In genomic region chr21:35381743-35382310, GRCh38 we compare ENCODE assay signal across 18 cellular contexts.
"Had no signal": no experiment of that assay in that cellular context is flagged by ENCODE, and none has a peak within 500 bp of the region (broad histone marks: within the 10 kb centered on the region; RNA-seq: fewer than 3 reads in every experiment).

No MANE protein-coding gene starts in this region.

- H3K27me3 ChIP-seq: hepatocyte, right lobe of liver, spleen, tibial nerve had no signal

- H3K4me3 ChIP-seq: hepatocyte, prostate gland, right lobe of liver, spleen, tibial nerve had no signal

- H3K4me3 Mint-ChIP-seq: activated B cell treated with CpG ODN at 0.5 μM for 24 hours; activated CD4-positive, alpha-beta T cell treated with anti-CD3 and anti-CD28 coated beads, Interleukin-2, amount 10 ng/mL, durations not matched to agents 7 days and 5 days; brain; dendritic cell treated with granulocyte-macrophage colony-stimulating factor and Interleukin-4, amounts not matched to agents 40 ng/mL and 50 ng/mL, for 4 days; effector memory CD8-positive, alpha-beta T cell; nephron progenitor cell; stimulated activated memory B cell treated with anti-CD40 and anti-IgM and Interleukin-4, amounts not matched to agents 10 μg/mL and 1 μg/mL and 100 μg/mL, for 72 hours had no signal

- H2AFZ ChIP-seq: hepatocyte had no signal

- DNase-seq: activated B cell treated with CpG ODN at 0.5 μM for 24 hours; activated CD4-positive, alpha-beta T cell treated with anti-CD3 and anti-CD28 coated beads, Interleukin-2, amount 10 ng/mL, durations not matched to agents 7 days and 5 days; activated effector memory CD4-positive, alpha-beta T cell treated with anti-CD3 and anti-CD28 coated beads, Interleukin-2, amount 50 U/mL, for 16 hours; activated T-cell treated with anti-CD3 and anti-CD28 coated beads, Interleukin-2, amount 50 U/mL, for 1 hour; amniotic stem cell; effector memory CD8-positive, alpha-beta T cell; erythroblast; nephron progenitor cell; right lobe of liver; spleen; stimulated activated CD4-positive, alpha-beta T cell treated with anti-CD3 and anti-CD28 coated beads, Interleukin-1b, Interleukin-23, amount 100 ng/mL, for 48 hours had no signal

- ATAC-seq: activated naive CD4-positive, alpha-beta T cell treated with anti-CD3 and anti-CD28 coated beads, Interleukin-2, amount 50 U/mL, for 72 hours; effector memory CD8-positive, alpha-beta T cell; right lobe of liver; stimulated activated memory B cell treated with anti-CD40 and anti-IgM and Interleukin-4, amounts not matched to agents 10 μg/mL and 1 μg/mL and 100 μg/mL, for 72 hours had no signal

- H3K79me2 ChIP-seq: hepatocyte had no signal

- H3K36me3 Mint-ChIP-seq: activated naive CD4-positive, alpha-beta T cell treated with anti-CD3 and anti-CD28 coated beads, Interleukin-2, amount 50 U/mL, for 72 hours; brain; stimulated activated memory B cell treated with anti-CD40 and anti-IgM and Interleukin-4, amounts not matched to agents 10 μg/mL and 1 μg/mL and 100 μg/mL, for 72 hours had no signal

- H3K9me3 Mint-ChIP-seq: activated B cell treated with CpG ODN at 0.5 μM for 24 hours; activated CD4-positive, alpha-beta T cell treated with anti-CD3 and anti-CD28 coated beads, Interleukin-2, amount 10 ng/mL, durations not matched to agents 7 days and 5 days; brain; dendritic cell treated with granulocyte-macrophage colony-stimulating factor and Interleukin-4, amounts not matched to agents 40 ng/mL and 50 ng/mL, for 4 days; effector memory CD8-positive, alpha-beta T cell; nephron progenitor cell; stimulated activated memory B cell treated with anti-CD40 and anti-IgM and Interleukin-4, amounts not matched to agents 10 μg/mL and 1 μg/mL and 100 μg/mL, for 72 hours had no signal

- H3K27me3 Mint-ChIP-seq: brain; effector memory CD8-positive, alpha-beta T cell; stimulated activated memory B cell treated with anti-CD40 and anti-IgM and Interleukin-4, amounts not matched to agents 10 μg/mL and 1 μg/mL and 100 μg/mL, for 72 hours had no signal

- H3K27ac Mint-ChIP-seq: activated B cell treated with CpG ODN at 0.5 μM for 24 hours; activated CD4-positive, alpha-beta T cell treated with anti-CD3 and anti-CD28 coated beads, Interleukin-2, amount 10 ng/mL, durations not matched to agents 7 days and 5 days; activated naive CD4-positive, alpha-beta T cell treated with anti-CD3 and anti-CD28 coated beads, Interleukin-2, amount 50 U/mL, for 72 hours; brain; dendritic cell treated with granulocyte-macrophage colony-stimulating factor and Interleukin-4, amounts not matched to agents 40 ng/mL and 50 ng/mL, for 4 days; effector memory CD8-positive, alpha-beta T cell; nephron progenitor cell; stimulated activated memory B cell treated with anti-CD40 and anti-IgM and Interleukin-4, amounts not matched to agents 10 μg/mL and 1 μg/mL and 100 μg/mL, for 72 hours had no signal

- H3K4me1 ChIP-seq: prostate gland, right lobe of liver, spleen had no signal

- H3K4me2 ChIP-seq: hepatocyte had no signal

- H3K4me1 Mint-ChIP-seq: activated B cell treated with CpG ODN at 0.5 μM for 24 hours; activated CD4-positive, alpha-beta T cell treated with anti-CD3 and anti-CD28 coated beads, Interleukin-2, amount 10 ng/mL, durations not matched to agents 7 days and 5 days; brain; nephron progenitor cell; stimulated activated memory B cell treated with anti-CD40 and anti-IgM and Interleukin-4, amounts not matched to agents 10 μg/mL and 1 μg/mL and 100 μg/mL, for 72 hours had no signal

- H3K36me3 ChIP-seq: prostate gland, right lobe of liver, spleen, tibial nerve had no signal

- H3K9me3 ChIP-seq: prostate gland, right lobe of liver, spleen, tibial nerve had no signal

- H3K27ac ChIP-seq: hepatocyte, prostate gland, right lobe of liver, spleen, tibial nerve had no signal
